16 cellular contexts compared by ENCODE assay signal in genomic region chr12:62627181-62627580, GRCh38.
"Had no signal": no experiment of that assay in that cellular context is flagged by ENCODE, and none has a peak within 500 bp of the region (broad histone marks: within the 10 kb centered on the region; RNA-seq: fewer than 3 reads in every experiment).

No MANE protein-coding gene starts in this region.

- H3K9me3 ChIP-seq: SK-N-SH had no signal

- DNase-seq: NCI-H1092 treated with DMSO at 0.1 percent for 48 hours, NCI-H1436, NCI-H187, NCI-H2029, NCI-H2081 treated with DMSO at 0.1 percent for 48 hours, NCI-H2171, NCI-H226, NCI-H446, NCI-H510A, NCI-H524 treated with DMSO at 0.1 percent for 48 hours, NCI-H69, NCI-H774, Right ventricle myocardium superior, RPMI8226, SIG-M5, SK-N-SH had no signal

- H3K4me2 ChIP-seq: SK-N-SH had no signal

- H3K9ac ChIP-seq: SK-N-SH had no signal
